Comparison of ENCODE assay signal across 17 cellular contexts in the genomic region with DNA sequence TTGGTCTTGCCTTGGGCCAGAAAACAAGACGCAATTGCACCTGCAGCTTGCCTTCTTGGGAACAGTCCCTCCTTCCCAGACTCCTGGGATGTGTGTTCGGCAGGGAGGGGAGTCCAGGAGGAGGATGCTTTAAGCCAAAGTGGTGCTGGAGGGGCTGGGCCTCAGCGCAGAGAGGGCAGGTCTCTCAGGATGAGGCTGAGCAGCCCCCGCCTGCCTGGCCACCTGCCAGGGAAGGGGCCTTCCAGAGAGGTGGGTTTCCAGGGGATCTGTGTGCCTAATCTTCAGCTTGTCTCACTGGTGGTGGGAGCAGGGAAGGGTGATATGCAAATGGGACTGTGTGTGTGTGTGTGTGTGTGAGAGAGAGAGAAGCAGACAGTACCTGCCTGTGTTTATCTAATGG.
DNase-seq lines count a peak whose midpoint lies in the region; ATAC-seq, FAIRE-seq and TF ChIP-seq lines count a peak whose summit lies in the region.
"Had no signal": no experiment of that assay in that cellular context is flagged by ENCODE, and none has a peak within 500 bp of the region (broad histone marks: within the 10 kb centered on the region; RNA-seq: fewer than 3 reads in every experiment).

No MANE protein-coding gene starts in this region.

- no peak overlapping the region for H3K4me3 Mint-ChIP-seq in osteocyte (ENCODE audit: unreplicated experiment)
- H3K4me3 Mint-ChIP-seq in stimulated activated memory B cell treated with anti-CD40 and anti-IgM and Interleukin-4, amounts not matched to agents 10 μg/mL and 1 μg/mL and 100 μg/mL, for 72 hours, result no peak overlapping the region
- H3K4me3 Mint-ChIP-seq: B cell; CD4-positive, alpha-beta T cell; H9 had no signal

- POLR2A ChIA-PET in endothelial cell of umbilical vein (lab: Charles Lee), result no interaction called here

- no peaks in the 10 kb centered on the region for H3K27me3 Mint-ChIP-seq in osteocyte (ENCODE audit: unreplicated experiment)
- peaks cover 25% of the 10 kb centered on the region for H3K27me3 Mint-ChIP-seq in stimulated activated memory B cell treated with anti-CD40 and anti-IgM and Interleukin-4, amounts not matched to agents 10 μg/mL and 1 μg/mL and 100 μg/mL, for 72 hours
- H3K27me3 Mint-ChIP-seq: B cell; CD4-positive, alpha-beta T cell had no signal

- H3K36me3 ChIP-seq in BLaER1, result peaks cover 91% of the 10 kb centered on the region
- peaks cover 0 to 2% of the 10 kb centered on the region in 2 experiments for H3K36me3 ChIP-seq in endothelial cell of umbilical vein (ENCODE audit: control insufficient read depth in 2 of 2, extremely low read depth in 1 of 2, insufficient read depth in 2 of 2, low read length in 2 of 2)

- H3K27ac Mint-ChIP-seq in osteocyte (ENCODE audit: unreplicated experiment), result no peak overlapping the region
- H3K27ac Mint-ChIP-seq in stimulated activated memory B cell treated with anti-CD40 and anti-IgM and Interleukin-4, amounts not matched to agents 10 μg/mL and 1 μg/mL and 100 μg/mL, for 72 hours, result no peak overlapping the region
- H3K27ac Mint-ChIP-seq: B cell; CD4-positive, alpha-beta T cell had no signal

- H3K9me3 ChIP-seq in BLaER1 (no peaks in the 10 kb centered on the region), endothelial cell of umbilical vein (replicated peaks; ENCODE audit: control insufficient read depth, insufficient read depth, low read length) (no peaks in the 10 kb centered on the region)
- H3K9me3 ChIP-seq: Caco-2 had no signal

- H3K27ac ChIP-seq in BLaER1, result peak overlapping the region; percentile 53
- no peak overlapping the region for H3K27ac ChIP-seq in endothelial cell of umbilical vein (ENCODE audit: insufficient read depth, low read depth, low read length)
- H3K27ac ChIP-seq: C4-2B had no signal

- DNase-seq in endothelial cell of umbilical vein (ENCODE audit: low read depth, low spot score), result no peak
- peak; percentile 83 for DNase-seq in osteocyte (ENCODE audit: extremely low spot score, unreplicated experiment)
- no peak for DNase-seq in amygdala (lab: John Stamatoyannopoulos, UW)
- DNase-seq in putamen (ENCODE audit: low spot score), result no peak
- DNase-seq in stimulated activated CD4-positive, alpha-beta T cell treated with anti-CD3 and anti-CD28 coated beads, Interleukin-4, amount 100 ng/mL, for 1 hour, result no peak
- DNase-seq: Caco-2; CD4-positive, alpha-beta T cell; H9 had no signal

- no peak for TF ChIP-seq CTCF in endothelial cell of umbilical vein (IDR thresholded peaks at IDR 0.05; ENCODE audit: extremely low read depth in 1 of 2, insufficient read depth in 1 of 2, low read depth in 1 of 2, low read length in 2 of 2)
- TF ChIP-seq CTCF in osteocyte (IDR thresholded peaks at IDR 0.05), result no peak

- H3K4me3 ChIP-seq in BLaER1, result no peak overlapping the region
- no peak overlapping the region for H3K4me3 ChIP-seq in endothelial cell of umbilical vein (replicated peaks in 1 of 3; ENCODE audit: insufficient read depth in 1 of 3, low read depth in 1 of 3, low read length in 3 of 3)

- CTCF ChIA-PET in endothelial cell of umbilical vein (lab: Charles Lee), result no interaction called here

- H3K36me3 Mint-ChIP-seq in osteocyte (ENCODE audit: unreplicated experiment), result peaks cover 5% of the 10 kb centered on the region
- no peaks in the 10 kb centered on the region for H3K36me3 Mint-ChIP-seq in stimulated activated memory B cell treated with anti-CD40 and anti-IgM and Interleukin-4, amounts not matched to agents 10 μg/mL and 1 μg/mL and 100 μg/mL, for 72 hours

- H3K4me1 Mint-ChIP-seq in osteocyte (ENCODE audit: unreplicated experiment), result no peaks in the 10 kb centered on the region
- no peaks in the 10 kb centered on the region for H3K4me1 Mint-ChIP-seq in stimulated activated memory B cell treated with anti-CD40 and anti-IgM and Interleukin-4, amounts not matched to agents 10 μg/mL and 1 μg/mL and 100 μg/mL, for 72 hours

- no peaks in the 10 kb centered on the region for H3K79me2 ChIP-seq in endothelial cell of umbilical vein (ENCODE audit: control insufficient read depth, insufficient read depth, low read length)

- TSS peak; percentile 23 for BruUV-seq in endothelial cell of umbilical vein (replicated peaks; lab: Mats Ljungman, UMichigan)

- FAIRE-seq in endothelial cell of umbilical vein (lab: Jason Lieb, UNC), result no peak
- FAIRE-seq: D721Med, G401.6, GM12891, GM19239, H1 had no signal

- H3K27me3 ChIP-seq in BLaER1 (no peaks in the 10 kb centered on the region), endothelial cell of umbilical vein (ENCODE audit: control insufficient read depth in 2 of 2, insufficient read depth in 2 of 2, low read length in 2 of 2) (no peaks in the 10 kb centered on the region)

- no peak overlapping the region for H2AFZ ChIP-seq in endothelial cell of umbilical vein (ENCODE audit: low read depth, low read length)

- H3K9me1 ChIP-seq in endothelial cell of umbilical vein (replicated peaks; ENCODE audit: control insufficient read depth, extremely low read depth, insufficient read depth, low read length), result no peaks in the 10 kb centered on the region

- TF ChIP-seq POLR2A in endothelial cell of umbilical vein (IDR thresholded peaks at IDR 0.05; ENCODE audit: low read depth, low read length), result no peak

- dilution Hi-C loops in endothelial cell of umbilical vein (cut with MboI; ENCODE audit: extremely low pct_ligation_motif_present, low sequenced_read_pairs), result no loop called here

- H3K9me3 Mint-ChIP-seq in osteocyte (ENCODE audit: unreplicated experiment), result peaks cover 9% of the 10 kb centered on the region
- no peaks in the 10 kb centered on the region for H3K9me3 Mint-ChIP-seq in stimulated activated memory B cell treated with anti-CD40 and anti-IgM and Interleukin-4, amounts not matched to agents 10 μg/mL and 1 μg/mL and 100 μg/mL, for 72 hours
- H3K9me3 Mint-ChIP-seq: CD4-positive, alpha-beta T cell had no signal

- H3K9ac ChIP-seq in BLaER1 (no peak overlapping the region), endothelial cell of umbilical vein (replicated peaks; ENCODE audit: extremely low read depth, insufficient read depth, low read length) (no peak overlapping the region)

- H3K4me1 ChIP-seq in BLaER1 (peaks cover 12% of the 10 kb centered on the region), endothelial cell of umbilical vein (ENCODE audit: control insufficient read depth, extremely low read depth, insufficient read depth, low read length) (no peaks in the 10 kb centered on the region)
- H3K4me1 ChIP-seq: Caco-2 had no signal

- intact Hi-C loops in endothelial cell of umbilical vein (cut with micrococcal nuclease), result no loop called here

- H3K4me2 ChIP-seq in BLaER1, result no peak overlapping the region
- no peak overlapping the region for H3K4me2 ChIP-seq in endothelial cell of umbilical vein (ENCODE audit: insufficient read depth, low read length)

- H4K20me1 ChIP-seq in BLaER1, result peaks cover 29% of the 10 kb centered on the region; the same call in 1 of the 2 replicates
- H4K20me1 ChIP-seq in endothelial cell of umbilical vein (replicated peaks; ENCODE audit: control insufficient read depth, extremely low read depth, insufficient read depth, low read length), result no peaks in the 10 kb centered on the region

- ATAC-seq in stimulated activated memory B cell treated with anti-CD40 and anti-IgM and Interleukin-4, amounts not matched to agents 10 μg/mL and 1 μg/mL and 100 μg/mL, for 72 hours, result peak; percentile 8

TF ChIP-seq in endothelial cell of umbilical vein, 7 proteins besides CTCF, POLR2A, EP300 and RAD21:
- no peak for TF ChIP-seq FOS (IDR thresholded peaks at IDR 0.05; ENCODE audit: borderline replicate concordance, insufficient read depth, low read length)
- no peak for TF ChIP-seq JUN (IDR thresholded peaks at IDR 0.05; ENCODE audit: borderline replicate concordance, insufficient read depth, insufficient read length, low read depth)
- TF ChIP-seq, protein P1, sequence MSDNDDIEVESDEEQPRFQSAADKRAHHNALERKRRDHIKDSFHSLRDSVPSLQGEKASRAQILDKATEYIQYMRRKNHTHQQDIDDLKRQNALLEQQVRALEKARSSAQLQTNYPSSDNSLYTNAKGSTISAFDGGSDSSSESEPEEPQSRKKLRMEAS (IDR thresholded peaks at IDR 0.05; ENCODE audit: insufficient read depth, insufficient read length), result no peak
- no peak for TF ChIP-seq GATA2 (IDR thresholded peaks at IDR 0.05; ENCODE audit: insufficient read depth, insufficient read length, low read depth, low read length)
- no peak for TF ChIP-seq POLR2AphosphoS5 (IDR thresholded peaks at IDR 0.05; ENCODE audit: insufficient read depth, low read depth, low read length)
- TF ChIP-seq EZH2 (IDR thresholded peaks at IDR 0.05; ENCODE audit: borderline replicate concordance, low read depth, low read length, severe bottlenecking), result no peak
- TF ChIP-seq MYC (IDR thresholded peaks at IDR 0.05; ENCODE audit: low read depth, low read length), result no peak
